ENCODE assay signal across 8 cellular contexts in the genomic region with DNA sequence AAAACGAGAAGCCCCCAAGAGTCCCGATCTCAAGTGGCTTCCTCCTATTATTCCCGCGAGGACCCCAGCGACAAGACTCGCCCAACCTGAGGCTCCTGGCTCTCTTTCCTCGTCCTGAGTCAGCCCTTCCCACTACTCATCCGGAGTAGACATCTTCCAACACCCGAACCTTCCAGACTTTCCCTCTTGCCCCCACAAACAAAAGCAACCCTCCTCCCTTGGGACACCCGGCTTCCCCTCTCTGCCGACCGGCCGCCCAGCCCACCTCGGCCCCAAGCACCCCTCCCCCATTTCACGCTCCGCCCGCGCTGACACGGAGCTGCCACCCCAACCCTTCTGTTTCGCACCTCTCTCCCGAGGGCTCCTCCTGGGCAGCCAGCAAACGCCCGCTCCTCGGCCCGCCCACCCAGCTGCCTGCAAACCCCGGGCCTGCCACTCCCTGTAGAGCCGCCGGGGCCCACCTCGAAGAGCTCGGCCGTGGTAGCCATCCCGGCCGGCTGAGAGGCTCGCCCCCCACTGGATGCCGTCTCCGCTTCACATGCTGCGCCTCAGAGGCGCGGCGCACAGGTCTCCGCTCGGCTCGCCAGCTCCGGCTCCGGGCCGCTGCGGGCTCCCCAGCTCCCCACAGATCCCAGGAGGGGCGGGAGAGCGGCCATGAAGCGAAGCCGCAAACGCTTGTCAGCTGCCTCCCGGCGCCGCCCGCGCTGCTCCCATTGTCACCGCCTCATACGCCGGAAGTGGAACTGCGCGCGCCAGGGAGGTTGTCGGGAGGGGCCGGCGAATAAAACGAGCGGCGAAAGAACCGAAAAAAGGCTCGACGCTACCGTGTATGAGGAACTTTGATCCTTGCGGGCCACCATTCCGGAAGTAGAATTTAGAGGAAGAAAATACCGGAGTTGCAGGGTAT. TPM values are rescaled to one million over a fixed set of nuclear protein-coding genes. Genes with fewer than 3 reads are reported as not detected.
DNase-seq lines count a peak whose midpoint lies in the region; ATAC-seq and TF ChIP-seq lines count a peak whose summit lies in the region.

Gene AP5M1 (plus strand): TSS at position 811 of the 907 bp plus-strand sequence. CDS start 344 bp downstream, outside the sequence.
Gene EXOC5 (minus strand): TSS at position 745 of the 907 bp plus-strand sequence. CDS start 257 bp downstream, at position 488.

- H3K27ac ChIP-seq in ovary, result peak within 1 kb of the TSS; percentile 93 to 94
- H3K27ac ChIP-seq in thyroid gland, result peak within 1 kb of the TSS; percentile 97 to 98 (median 97)

- H3K4me1 Mint-ChIP-seq in activated naive CD8-positive, alpha-beta T cell treated with anti-CD3 and anti-CD28 coated beads, Interleukin-2, amount 50 U/mL, for 24 hours, result peaks cover 56% of the 10 kb centered on the region

- 0 to 1% (median 0%) methylated on average over 65 to 76 of the region's 76 CpGs for WGBS in ovary, 3 donors
- 0 to 1% methylated on average over 39 to 46 of the region's 76 CpGs for WGBS in thyroid gland, 2 donors

- H3K4me1 ChIP-seq in ovary (ENCODE audit: insufficient read depth) (peaks cover 4% of the 10 kb centered on the region), thyroid gland (peaks cover 29 to 31% of the 10 kb centered on the region in 2 donors)

- TF ChIP-seq CTCF in GM12874 (IDR thresholded peaks at IDR 0.05; ENCODE audit: insufficient read depth, low read depth, low read length) (peak; percentile 7; the same call in 1 of the 2 replicates), ovary (IDR thresholded peaks at IDR 0.05) (no peak), thyroid gland (IDR thresholded peaks at IDR 0.05) (peak in 1 of 6 experiments; percentile 22)

- H3K9me3 Mint-ChIP-seq in activated naive CD8-positive, alpha-beta T cell treated with anti-CD3 and anti-CD28 coated beads, Interleukin-2, amount 50 U/mL, for 24 hours, result no peaks in the 10 kb centered on the region

- peak within 1 kb of the TSS; percentile 94 for H3K27ac Mint-ChIP-seq in activated naive CD8-positive, alpha-beta T cell treated with anti-CD3 and anti-CD28 coated beads, Interleukin-2, amount 50 U/mL, for 24 hours

- H3K9me3 ChIP-seq in ovary, result no peaks in the 10 kb centered on the region
- no peaks in the 10 kb centered on the region for H3K9me3 ChIP-seq in thyroid gland

- peaks cover 10% of the 10 kb centered on the region for H3K36me3 Mint-ChIP-seq in activated naive CD8-positive, alpha-beta T cell treated with anti-CD3 and anti-CD28 coated beads, Interleukin-2, amount 50 U/mL, for 24 hours (ENCODE audit: low read depth)

- peak; percentile 87 for ATAC-seq in HG02763 (IDR thresholded peaks at IDR 0.05; ENCODE audit: unreplicated experiment)
- ATAC-seq in activated naive CD8-positive, alpha-beta T cell treated with anti-CD3 and anti-CD28 coated beads, Interleukin-2, amount 50 U/mL, for 24 hours, result peak; percentile 92
- peak; percentile 97 for ATAC-seq in Right ventricle myocardium inferior

- peak within 1 kb of the TSS; percentile 94 for H3K4me3 Mint-ChIP-seq in activated naive CD8-positive, alpha-beta T cell treated with anti-CD3 and anti-CD28 coated beads, Interleukin-2, amount 50 U/mL, for 24 hours

- no peak for TF ChIP-seq EP300 in ovary (IDR thresholded peaks at IDR 0.05)

- peak; percentile 36 for TF ChIP-seq POLR2A in ovary (IDR thresholded peaks at IDR 0.05)
- TF ChIP-seq POLR2A in thyroid gland (IDR thresholded peaks at IDR 0.05), result peak in 1 of 2 donors; percentile 81

- DNase-seq in NCI-H1417 treated with DMSO at 0.1 percent for 48 hours (lab: John Stamatoyannopoulos, UW) (peak; percentile 86), SW480 (ENCODE audit: low spot score) (peak; percentile 93), Right ventricle myocardium inferior (ENCODE audit: missing footprints) (peak; percentile 97), ovary (peak; percentile 85 to 90 (median 87)), thyroid gland (peak; percentile 93 to 95)
- peak; percentile 89 for DNase-seq in activated naive CD8-positive, alpha-beta T cell treated with anti-CD3 and anti-CD28 coated beads, Interleukin-2, amount 50 U/mL, for 24 hours

- no peaks in the 10 kb centered on the region for H3K36me3 ChIP-seq in ovary
- H3K36me3 ChIP-seq in thyroid gland, result peaks cover 0 to 4% of the 10 kb centered on the region in 2 donors

- no peaks in the 10 kb centered on the region for H3K27me3 Mint-ChIP-seq in activated naive CD8-positive, alpha-beta T cell treated with anti-CD3 and anti-CD28 coated beads, Interleukin-2, amount 50 U/mL, for 24 hours

- no peaks in the 10 kb centered on the region for H3K27me3 ChIP-seq in ovary
- H3K27me3 ChIP-seq in thyroid gland, result no peaks in the 10 kb centered on the region

- intact Hi-C loops in Right ventricle myocardium inferior (cut with DNase I) (loop anchor here (5.0 kb wide), 1 partner anchor 124 kb away; the partner anchor contains the start of gene NAA30), ovary (cut with DNase I) (no loop called here), thyroid gland (cut with DNase I) (no loop called here)

- peak within 1 kb of the TSS; percentile 80 for H3K4me3 ChIP-seq in ovary
- H3K4me3 ChIP-seq in thyroid gland (replicated peaks in 1 of 3), result peak within 1 kb of the TSS; percentile 76 to 97 (median 92)

RNA-seq across cellular contexts. Expression of gene AP5M1, which starts in this region (rescaled TPM):
- total RNA-seq in Right ventricle myocardium inferior, result 42.9 TPM
- 10 to 100 TPM; 12.8 to 31.0 (median 26.6) TPM for total RNA-seq in ovary
- polyA plus RNA-seq in ovary, result 10 to 100 TPM in 1 of 2 donors, 1 to 10 TPM in 1; 7.3 to 19.3 TPM
- 10 to 100 TPM; 37.8 to 51.8 (median 44.6) TPM for total RNA-seq in thyroid gland

RNA-seq across cellular contexts. Expression of gene EXOC5, which starts in this region (rescaled TPM):
- total RNA-seq in Right ventricle myocardium inferior (63.3 TPM), ovary (10 to 100 TPM; 21.8 to 65.7 (median 55.1) TPM), thyroid gland (10 to 100 TPM; 41.3 to 65.4 (median 43.1) TPM)
- polyA plus RNA-seq in ovary, result 10 to 100 TPM; 10.3 to 30.6 TPM

Comparison
In these comparisons a context has a peak if more than half of its experiments do, and no peak if none do; other contexts are left out.
1. Peak in every context shown above with its lines: DNase-seq, ATAC-seq, H3K4me3 ChIP-seq and H3K27ac ChIP-seq.